22 cellular contexts compared by ENCODE assay signal in the genomic region with DNA sequence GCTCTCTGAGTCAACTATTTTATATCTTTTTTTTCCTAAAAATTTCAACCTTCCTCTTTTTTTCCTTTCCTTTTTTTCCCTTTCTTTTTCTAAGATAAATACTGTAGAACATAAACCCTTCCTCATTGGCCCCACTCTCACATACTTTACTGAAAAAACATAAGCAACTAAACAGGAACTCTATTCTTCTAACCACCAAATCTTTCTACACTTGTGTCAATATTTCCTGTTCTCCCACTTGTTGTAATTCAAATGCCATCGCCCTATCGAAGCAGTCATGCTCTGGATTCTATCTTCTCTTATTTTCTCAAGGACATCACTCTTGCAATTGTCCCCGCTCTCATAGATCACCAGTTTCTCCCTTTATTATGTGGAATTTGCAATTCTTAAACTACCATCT.
"Had no signal": no experiment of that assay in that cellular context is flagged by ENCODE, and none has a peak within 500 bp of the region (broad histone marks: within the 10 kb centered on the region; RNA-seq: fewer than 3 reads in every experiment).

No MANE protein-coding gene starts in this region.

- H3K27me3 Mint-ChIP-seq: activated CD8-positive, alpha-beta T cell treated with anti-CD3 and anti-CD28 coated beads for 36 hours had no signal

- H3K4me3 Mint-ChIP-seq: activated CD8-positive, alpha-beta T cell treated with anti-CD3 and anti-CD28 coated beads for 36 hours; activated naive CD4-positive, alpha-beta T cell treated with anti-CD3 and anti-CD28 coated beads, Interleukin-2, amount 50 U/mL, for 24 hours; activated T-helper 1 cell treated with anti-CD3 and anti-CD28 coated beads, Interleukin-12 subunit alpha, Interleukin-12 subunit beta, Interleukin-2, Interleukin-4 antibody, amounts not matched to agents 30 ng/mL and 10 ng/mL and 1 ng/mL, durations not matched to agents 14 hours and 24 hours and 36 hours; IgD-negative memory B cell; T-helper 2 cell treated with Interferon-gamma antibody and Interleukin-4, amounts not matched to agents 5 μg/mL and 100 μg/mL, for 36 hours had no signal

- H3K9me3 Mint-ChIP-seq: activated CD8-positive, alpha-beta T cell treated with anti-CD3 and anti-CD28 coated beads for 36 hours; activated naive CD4-positive, alpha-beta T cell treated with anti-CD3 and anti-CD28 coated beads, Interleukin-2, amount 50 U/mL, for 24 hours; activated T-helper 1 cell treated with anti-CD3 and anti-CD28 coated beads, Interleukin-12 subunit alpha, Interleukin-12 subunit beta, Interleukin-2, Interleukin-4 antibody, amounts not matched to agents 30 ng/mL and 10 ng/mL and 1 ng/mL, durations not matched to agents 14 hours and 24 hours and 36 hours; IgD-negative memory B cell; T-helper 2 cell treated with Interferon-gamma antibody and Interleukin-4, amounts not matched to agents 5 μg/mL and 100 μg/mL, for 36 hours had no signal

- H3K36me3 Mint-ChIP-seq: activated naive CD4-positive, alpha-beta T cell treated with anti-CD3 and anti-CD28 coated beads, Interleukin-2, amount 50 U/mL, for 24 hours had no signal

- H3K27ac Mint-ChIP-seq: activated CD8-positive, alpha-beta T cell treated with anti-CD3 and anti-CD28 coated beads for 36 hours; activated naive CD4-positive, alpha-beta T cell treated with anti-CD3 and anti-CD28 coated beads, Interleukin-2, amount 50 U/mL, for 24 hours; activated T-helper 1 cell treated with anti-CD3 and anti-CD28 coated beads, Interleukin-12 subunit alpha, Interleukin-12 subunit beta, Interleukin-2, Interleukin-4 antibody, amounts not matched to agents 30 ng/mL and 10 ng/mL and 1 ng/mL, durations not matched to agents 14 hours and 24 hours and 36 hours; IgD-negative memory B cell; T-helper 2 cell treated with Interferon-gamma antibody and Interleukin-4, amounts not matched to agents 5 μg/mL and 100 μg/mL, for 36 hours had no signal

- H3K4me1 Mint-ChIP-seq: activated naive CD4-positive, alpha-beta T cell treated with anti-CD3 and anti-CD28 coated beads, Interleukin-2, amount 50 U/mL, for 24 hours had no signal

- DNase-seq: activated CD4-positive, alpha-beta T cell treated with anti-CD3 and anti-CD28 coated beads for 4 hours; activated CD8-positive, alpha-beta memory T cell treated with anti-CD3 and anti-CD28 coated beads, Interleukin-2, amount 50 U/mL, for 4 hours; activated CD8-positive, alpha-beta T cell treated with anti-CD3 and anti-CD28 coated beads for 36 hours; activated effector memory CD4-positive, alpha-beta T cell treated with Interleukin-2 at 50 U/mL for 16 hours; activated naive CD4-positive, alpha-beta T cell; aorta; caudate nucleus; MG63; NCI-H1048; NCI-H146; NCI-H187 treated with DMSO at 0.1 percent for 48 hours; NCI-H2081 treated with DMSO at 0.1 percent for 48 hours; NCI-H446; NCI-H524; PC-9; SK-N-SH; SW 1271; WERI-Rb-1 had no signal
